In genomic region chr12:121110211-121110940, GRCh38 we compare ENCODE assay signal across 8 cellular contexts. TPM values are rescaled to one million over a fixed set of nuclear protein-coding genes. Genes with fewer than 3 reads are reported as not detected.
DNase-seq lines count a peak whose midpoint lies in the region; ATAC-seq and TF ChIP-seq lines count a peak whose summit lies in the region.

No MANE protein-coding gene starts in this region.

- no peaks in the 10 kb centered on the region for H4K20me1 ChIP-seq in HCT116 (ENCODE audit: insufficient read depth)

- H3K36me3 ChIP-seq in HCT116 (ENCODE audit: control insufficient read depth in 1 of 2, insufficient read depth in 2 of 2, low read length in 2 of 2): no peaks in the 10 kb centered on the region

- H3K27me3 ChIP-seq in HCT116 (ENCODE audit: insufficient read depth, low read length): no peaks in the 10 kb centered on the region

- peak overlapping the region; percentile 55 for H2AFZ ChIP-seq in HCT116 (ENCODE audit: low read depth, low read length, poor library complexity, severe bottlenecking)

- RAD21 ChIA-PET in HCT116 (lab: Charles Lee; ENCODE audit: low non-redundant PET in 1 of 2, low total read pairs in 2 of 2, uncharacterized antibody in 2 of 2, unreplicated experiment in 2 of 2): no interaction called here

- POLR2A ChIA-PET in HCT116 (lab: Charles Lee): no interaction called here

- H3K4me3 ChIP-seq in HCT116 (replicated peaks in 1 of 2; ENCODE audit: low read depth in 1 of 2, low read length in 2 of 2): no peak overlapping the region
- no peak overlapping the region for H3K4me3 ChIP-seq in WI38 (ENCODE audit: low read depth, low read length)
- no peak overlapping the region for H3K4me3 ChIP-seq in cardiac fibroblast (replicated peaks in 1 of 2; ENCODE audit: low read depth in 2 of 2, low read length in 2 of 2)

- no peak overlapping the region for H3K27ac ChIP-seq in HCT116 (ENCODE audit: low read depth, low read length)

- CTCF ChIA-PET in HCT116 (lab: Charles Lee): interaction anchor here (1.0 to 1.4 kb wide), 2 partner anchors 14 to 100 kb away, joined by 3 to 4 read pairs; no protein-coding TSS in a partner anchor

- BruUV-seq in HCT116 (replicated peaks; lab: Mats Ljungman, UMichigan): no TSS peak

- H3K9me3 ChIP-seq in HCT116 (ENCODE audit: control insufficient read depth in 1 of 2, insufficient read depth in 1 of 2, low read depth in 1 of 2, low read length in 2 of 2): no peaks in the 10 kb centered on the region

- intact Hi-C loops in HCT116 (cut with micrococcal nuclease): loop anchor here (2.0 to 5.0 kb wide), 4 partner anchors 48 to 528 kb away; partner anchors contain the start of gene POP5

- no peak for TF ChIP-seq POLR2A in HCT116 (IDR thresholded peaks at IDR 0.05; ENCODE audit: borderline replicate concordance, extremely low read depth, insufficient read depth, insufficient read length)

- no peaks in the 10 kb centered on the region for H3K4me1 ChIP-seq in HCT116 (ENCODE audit: control insufficient read depth in 1 of 2, insufficient read depth in 2 of 2, low read length in 2 of 2)

- H3K4me2 ChIP-seq in HCT116 (ENCODE audit: low read length): no peak overlapping the region

- DNase-seq in ELF-1 (ENCODE audit: low read depth, low spot score) (peak; percentile 65), HCT116 (ENCODE audit: low read depth, low spot score) (peak; percentile 56), NCI-H1930 (lab: John Stamatoyannopoulos, UW) (peak; percentile 3 to 50), cardiac fibroblast (ENCODE audit: low read depth in 2 of 2) (peak; percentile 73 to 76), kidney tubule cell (ENCODE audit: low spot score) (peak; percentile 81)
- peak; percentile 75 for DNase-seq in stimulated activated CD4-positive, alpha-beta T cell treated with anti-CD3 and anti-CD28 coated beads, Interleukin-4, amount 100 ng/mL, for 24 hours

- TF ChIP-seq CTCF in HCT116 (IDR thresholded peaks at IDR 0.05 in 2 of 3, conservative IDR thresholded peaks at IDR 0.05 in 1 of 3; ENCODE audit: borderline replicate concordance in 1 of 3, insufficient read depth in 1 of 3, low read depth in 2 of 3, low read length in 2 of 3) (peak; percentile 85 to 99 (median 93)), WI38 (IDR thresholded peaks at IDR 0.05; ENCODE audit: low read depth, low read length) (peak; percentile 85), cardiac fibroblast (IDR thresholded peaks at IDR 0.05; ENCODE audit: low read depth, low read length) (peak; percentile 89)

- H3K9ac ChIP-seq in HCT116 (ENCODE audit: low read length): no peak overlapping the region

- no peaks in the 10 kb centered on the region for H3K9me2 ChIP-seq in HCT116 (ENCODE audit: insufficient read depth)

- TF ChIP-seq RAD21 in HCT116 (IDR thresholded peaks at IDR 0.05; ENCODE audit: low read depth): peak; percentile 95

- no peaks in the 10 kb centered on the region for H3K79me2 ChIP-seq in HCT116 (ENCODE audit: insufficient read depth, low read length)

- ATAC-seq in HCT116: peak; percentile 92
- no peak for ATAC-seq in HG02759 (IDR thresholded peaks at IDR 0.05; ENCODE audit: unreplicated experiment)

TF ChIP-seq in HCT116, 20 proteins besides CTCF, POLR2A, EP300 and RAD21:
- TF ChIP-seq CBX3 (IDR thresholded peaks at IDR 0.05; ENCODE audit: low read depth) (peak; percentile 27; the same call in 1 of the 2 replicates), YY1 (IDR thresholded peaks at IDR 0.05; ENCODE audit: extremely low read depth, insufficient replicate concordance, low read depth, low read length) (no peak)

RNA-seq across cellular contexts. Expression of gene P2RX7, which starts 22.3 kb away (rescaled TPM):
- total RNA-seq in HCT116 (2021; ENCODE audit: unreplicated experiment): 1.5 TPM
- 0.53 and 0.60 TPM in 2 replicates for polyA plus RNA-seq in HCT116 (2012)

Comparison
In these comparisons a context has a peak if more than half of its experiments do, and no peak if none do; other contexts are left out.
1. DNase-seq: peak in every context shown above with its lines; median percentile 81 in kidney tubule cell; 75 in stimulated activated CD4-positive, alpha-beta T cell treated with anti-CD3 and anti-CD28 coated beads, Interleukin-4, amount 100 ng/mL, for 24 hours; 74 in cardiac fibroblast; 65 in ELF-1; 56 in HCT116; 26 in NCI-H1930.